In genomic region chr5:54518146-54519082, GRCh38 we compare ENCODE assay signal across 8 cellular contexts. TPM values are rescaled to one million over a fixed set of nuclear protein-coding genes. Genes with fewer than 3 reads are reported as not detected.
DNase-seq lines count a peak whose midpoint lies in the region; ATAC-seq and TF ChIP-seq lines count a peak whose summit lies in the region.

No MANE protein-coding gene starts in this region.

- H3K56ac ChIP-seq in IMR-90 (ENCODE audit: extremely low read depth, insufficient read depth, low read length) = peak overlapping the region; percentile 40; the same call in 1 of the 2 replicates

- 29% methylated on average over 82 of the region's 99 CpGs; no CpG with 5 or more reads in 1 of the 2 experiments for WGBS in IMR-90 (ENCODE audit: extremely low coverage in 2 of 2, insufficient read length in 1 of 2), 2 experiments

- peaks cover 11% of the 10 kb centered on the region for H3K4me1 ChIP-seq in IMR-90 (ENCODE audit: control insufficient read depth, insufficient read depth, low read length)
- H3K4me1 ChIP-seq in left lung = peaks cover 27 to 47% of the 10 kb centered on the region in 2 donors

- TF ChIP-seq RAD21 in IMR-90 (IDR thresholded peaks at IDR 0.05; ENCODE audit: low read length) = peak; percentile 26; the same call in 1 of the 2 replicates

- TF ChIP-seq CTCF in CD4-positive, alpha-beta T cell (IDR thresholded peaks at IDR 0.05) = no peak
- no peak for TF ChIP-seq CTCF in IMR-90 (conservative IDR thresholded peaks at IDR 0.05; ENCODE audit: low read depth, low read length)
- peak; percentile 2 for TF ChIP-seq CTCF in chondrocyte (IDR thresholded peaks at IDR 0.05)
- no peak for TF ChIP-seq CTCF in left lung (IDR thresholded peaks at IDR 0.05)

- peak overlapping the region; percentile 93 for H3K23ac ChIP-seq in IMR-90 (ENCODE audit: low read depth, low read length)

- peak overlapping the region; percentile 87 for H3K4me3 Mint-ChIP-seq in CD4-positive, alpha-beta T cell
- H3K4me3 Mint-ChIP-seq in chondrocyte (ENCODE audit: unreplicated experiment) = peak overlapping the region; percentile 94

- H3K9me3 ChIP-seq in CD4-positive, alpha-beta T cell (ENCODE audit: control insufficient read depth, low read length) = no peaks in the 10 kb centered on the region
- H3K9me3 ChIP-seq in IMR-90 (ENCODE audit: control insufficient read depth, insufficient read depth, low read length) = peaks cover 9% of the 10 kb centered on the region
- no peaks in the 10 kb centered on the region for H3K9me3 ChIP-seq in left lung

- peak overlapping the region; percentile 95 for H2AK5ac ChIP-seq in IMR-90 (ENCODE audit: low read depth, low read length)

- H3K9me3 Mint-ChIP-seq in CD4-positive, alpha-beta T cell = no peaks in the 10 kb centered on the region
- H3K9me3 Mint-ChIP-seq in chondrocyte (ENCODE audit: low read depth) = no peaks in the 10 kb centered on the region

- peak; percentile 57 for ATAC-seq in CD4-positive, alpha-beta T cell (ENCODE audit: poor library complexity)
- ATAC-seq in GM21381 (IDR thresholded peaks at IDR 0.05; ENCODE audit: unreplicated experiment) (peak; percentile 16), IMR-90 (ENCODE audit: low read depth) (peak; percentile 32), left lung (peak; percentile 66)

- no peak overlapping the region for H2BK15ac ChIP-seq in IMR-90 (ENCODE audit: low read depth, low read length)

- H2BK20ac ChIP-seq in IMR-90 (ENCODE audit: low read depth, low read length) = no peak overlapping the region

- H3K27ac ChIP-seq in CD4-positive, alpha-beta T cell (ENCODE audit: low read depth, low read length) = peak overlapping the region; percentile 61
- H3K27ac ChIP-seq in IMR-90 (ENCODE audit: insufficient read depth, low read length) (peak overlapping the region; percentile 88), left lung (peak overlapping the region; percentile 97)

- H4K5ac ChIP-seq in IMR-90 (ENCODE audit: low read depth, low read length) = peak overlapping the region; percentile 28

- H4K8ac ChIP-seq in IMR-90 (ENCODE audit: low read depth in 2 of 2, low read length in 2 of 2) = peak overlapping the region; percentile 17 to 96; a peak in 3 of 4 replicates

- H3K9me1 ChIP-seq in IMR-90 (ENCODE audit: insufficient read depth, low read length) = peaks cover 12% of the 10 kb centered on the region

- in situ Hi-C loops in IMR-90 (cut with MboI; ENCODE audit: low sequenced_read_pairs) = loop anchor here (5.0 kb wide), 1 partner anchor 344 kb away; no protein-coding TSS in a partner anchor

- peak overlapping the region; percentile 99 for H2BK5ac ChIP-seq in IMR-90 (ENCODE audit: low read depth, low read length, poor library complexity, severe bottlenecking)

- peaks cover 16% of the 10 kb centered on the region for H3K36me3 Mint-ChIP-seq in CD4-positive, alpha-beta T cell (ENCODE audit: low read depth)
- peaks cover 8% of the 10 kb centered on the region for H3K36me3 Mint-ChIP-seq in chondrocyte (ENCODE audit: low read depth)

- peak overlapping the region; percentile 94 for H2BK120ac ChIP-seq in IMR-90 (ENCODE audit: low read depth, low read length)

- no peak overlapping the region for H3K27ac Mint-ChIP-seq in CD4-positive, alpha-beta T cell
- peak overlapping the region; percentile 81 for H3K27ac Mint-ChIP-seq in chondrocyte (ENCODE audit: unreplicated experiment)

- POLR2A ChIA-PET in CD4-positive, alpha-beta T cell (lab: Charles Lee) = interaction anchor here (0.8 to 3.8 kb wide), 13 partner anchors 12 to 641 kb away, joined by 3 to 46 read pairs (median 5); partner anchors contain the start of gene GPX8
- POLR2A ChIA-PET in IMR-90 (lab: Charles Lee; ENCODE audit: unreplicated experiment) = interaction anchor here (0.6 to 1.3 kb wide), 5 partner anchors 152 to 349 kb away, joined by 3 to 5 read pairs (median 3); no protein-coding TSS in a partner anchor

- H3K79me1 ChIP-seq in IMR-90 (ENCODE audit: low read depth in 1 of 2, low read length in 2 of 2) = peaks cover 0 to 35% of the 10 kb centered on the region in 2 experiments; a peak in 2 of 4 replicates

- H3K9ac ChIP-seq in IMR-90 (ENCODE audit: low read depth, low read length) = peak overlapping the region; percentile 80

- DNase-seq in CD4-positive, alpha-beta T cell = peak; percentile 33 to 67 (median 50)
- DNase-seq in IMR-90 = peak; percentile 49
- DNase-seq in activated CD4-positive, CD25-positive, alpha-beta regulatory T cell treated with anti-CD3 and anti-CD28 coated beads, Interleukin-2, amount 50 U/mL, for 16 hours (ENCODE audit: low read depth, low spot score) = peak; percentile 18
- DNase-seq in chondrocyte (ENCODE audit: low spot score) = no peak
- DNase-seq in left lung = peak; percentile 71 to 94
- peak; percentile 37 to 43 for DNase-seq in stimulated activated CD4-positive, alpha-beta T cell treated with anti-CD3 and anti-CD28 coated beads, Interleukin-4, amount 100 ng/mL, for 48 hours (ENCODE audit: low read depth in 2 of 2)
- DNase-seq in NCI-H2196 treated with DMSO at 0.1 percent for 48 hours (lab: John Stamatoyannopoulos, UW; ENCODE audit: unreplicated experiment) = no peak

- H3K4me3 ChIP-seq in IMR-90 (ENCODE audit: insufficient read depth, low read depth, low read length) = peak overlapping the region; percentile 92
- peak overlapping the region; percentile 95 to 97 for H3K4me3 ChIP-seq in left lung

- CTCF ChIA-PET in CD4-positive, alpha-beta T cell (lab: Charles Lee) = interaction anchor here (0.7 to 3.4 kb wide), 21 partner anchors 8 to 1719 kb away, joined by 3 to 58 read pairs (median 5); partner anchors contain the start of genes DHX29, GPX8, MTREX and PLPP1
- CTCF ChIA-PET in IMR-90 (lab: Yijun Ruan, JAX) = interaction anchor here (0.6 to 3.0 kb wide), 14 partner anchors 9 to 355 kb away, joined by 3 to 14 read pairs (median 4); no protein-coding TSS in a partner anchor

- peak overlapping the region; percentile 30; the same call in 1 of the 2 replicates for H3K18ac ChIP-seq in IMR-90 (ENCODE audit: low read depth, low read length)

- intact Hi-C loops in CD4-positive, alpha-beta T cell (cut with DNase I, micrococcal nuclease) = loop anchor here in 1 of 2 experiments (5.0 kb wide), 4 partner anchors 124 to 789 kb away; partner anchors contain the start of genes ARL15, DHX29 and MTREX
- intact Hi-C loops in IMR-90 (cut with micrococcal nuclease) = loop anchor here (1.0 to 10.0 kb wide), 4 partner anchors 152 to 274 kb away; no protein-coding TSS in a partner anchor
- intact Hi-C loops in left lung (cut with DNase I) = loop anchor here (5.0 to 10.0 kb wide), 3 partner anchors 324 to 349 kb away; no protein-coding TSS in a partner anchor

- no peaks in the 10 kb centered on the region for H3K27me3 ChIP-seq in CD4-positive, alpha-beta T cell (ENCODE audit: control insufficient read depth, insufficient read depth, low read length)
- no peaks in the 10 kb centered on the region for H3K27me3 ChIP-seq in IMR-90 (ENCODE audit: control insufficient read depth, insufficient read depth, low read length)
- H3K27me3 ChIP-seq in left lung = no peaks in the 10 kb centered on the region

- dilution Hi-C loops in IMR-90 (cut with HindIII; ENCODE audit: low sequenced_read_pairs, unreplicated experiment) = no loop called here

- H3K4me1 Mint-ChIP-seq in CD4-positive, alpha-beta T cell (ENCODE audit: low read depth) = peaks cover 34% of the 10 kb centered on the region
- peaks cover 50% of the 10 kb centered on the region for H3K4me1 Mint-ChIP-seq in chondrocyte (ENCODE audit: low read depth)

- no TSS peak for BruUV-seq in IMR-90 (replicated peaks; lab: Mats Ljungman, UMichigan)

- peaks cover 45% of the 10 kb centered on the region for H4K20me1 ChIP-seq in IMR-90 (ENCODE audit: insufficient read depth, low read length)

- peak overlapping the region; percentile 96 for H3K4me2 ChIP-seq in IMR-90 (ENCODE audit: low read depth, low read length)

- peak overlapping the region; percentile 76 for H2AFZ ChIP-seq in IMR-90 (replicated peaks; ENCODE audit: low read length, poor library complexity)

- peaks cover 23% of the 10 kb centered on the region for H3K36me3 ChIP-seq in IMR-90 (ENCODE audit: control insufficient read depth, insufficient read depth, low read length)
- H3K36me3 ChIP-seq in left lung = peaks cover 0 to 5% of the 10 kb centered on the region in 2 donors

- TF ChIP-seq POLR2A in IMR-90 (IDR thresholded peaks at IDR 0.05; ENCODE audit: low read depth, low read length) = no peak

- H3K14ac ChIP-seq in IMR-90 (replicated peaks; ENCODE audit: low read depth, low read length) = peak overlapping the region; percentile 99

- peak overlapping the region; percentile 82 for H3K4ac ChIP-seq in IMR-90 (ENCODE audit: low read depth, low read length)

- H4K91ac ChIP-seq in IMR-90 (ENCODE audit: insufficient read depth, low read depth, low read length) = peak overlapping the region; percentile 62; the same call in 1 of the 2 replicates

- H2AK9ac ChIP-seq in IMR-90 (replicated peaks; ENCODE audit: low read depth, low read length, poor library complexity) = peak overlapping the region; percentile 90

- peaks cover 4% of the 10 kb centered on the region for H3K27me3 Mint-ChIP-seq in CD4-positive, alpha-beta T cell
- no peaks in the 10 kb centered on the region for H3K27me3 Mint-ChIP-seq in chondrocyte (ENCODE audit: low read depth)

TF ChIP-seq in IMR-90, 13 proteins besides CTCF, POLR2A, EP300 and RAD21 (continues in another document):
- TF ChIP-seq CHD1 (IDR thresholded peaks at IDR 0.05; ENCODE audit: low read depth, low read length) (no peak), USF2 (IDR thresholded peaks at IDR 0.05; ENCODE audit: low read depth, low read length) (no peak), MAZ (IDR thresholded peaks at IDR 0.05; ENCODE audit: borderline replicate concordance, low read depth, low read length) (peak; percentile 51; the same call in 1 of the 2 replicates), FOS (IDR thresholded peaks at IDR 0.05; ENCODE audit: low read depth, low read length) (no peak), BHLHE40 (IDR thresholded peaks at IDR 0.05; ENCODE audit: low read depth, low read length) (no peak), NFE2L2 (IDR thresholded peaks at IDR 0.05; ENCODE audit: low read depth, low read length) (no peak)

RNA-seq across cellular contexts. Expression of gene SNX18, which starts 0.9 kb away (rescaled TPM):
- 10 to 100 TPM; 10.1 to 10.3 TPM for total RNA-seq in CD4-positive, alpha-beta T cell
- total RNA-seq in IMR-90 (2012; rRNA removed) (50.0 and 67.8 TPM in 2 replicates), chondrocyte (50.4 to 74.2 TPM (median 73.2 TPM) in 3 replicates), left lung (10 to 100 TPM; 32.2 to 39.2 TPM)
- polyA plus RNA-seq in IMR-90 (2012; rRNA removed) = 31.2 and 40.1 TPM in 2 replicates
- polyA plus RNA-seq in IMR-90 (2012; cell fraction: cytosol; rRNA removed) = 33.9 and 66.4 TPM in 2 replicates
- polyA plus RNA-seq in IMR-90 (2012; cell fraction: nucleus; rRNA removed; ENCODE audit: low replicate concordance) = 17.8 and 42.7 TPM in 2 replicates

Comparison
In these comparisons a context has a peak if more than half of its experiments do, and no peak if none do; other contexts are left out.
1. ATAC-seq: peak in every context shown above with its lines; median percentile 66 in left lung; 57 in CD4-positive, alpha-beta T cell; 32 in IMR-90; 16 in GM21381.
2. DNase-seq: peak in CD4-positive, alpha-beta T cell (10 of 10), IMR-90 (single experiment), activated CD4-positive, CD25-positive, alpha-beta regulatory T cell treated with anti-CD3 and anti-CD28 coated beads, Interleukin-2, amount 50 U/mL, for 16 hours (single experiment), left lung (2 of 2) and stimulated activated CD4-positive, alpha-beta T cell treated with anti-CD3 and anti-CD28 coated beads, Interleukin-4, amount 100 ng/mL, for 48 hours (2 of 2); none in chondrocyte (single experiment) and NCI-H2196 treated with DMSO at 0.1 percent for 48 hours (single experiment).
3. Peak in every context shown above with its lines, with median percentiles within 50 percentile points of each other: H3K27ac ChIP-seq.